In genomic region chr3:50627407-50628051, GRCh38 we compare ENCODE assay signal across 1 cellular context.
A peak's percentile ranks its signal among the peaks of the same experiment; 100 is the strongest.
TF ChIP-seq lines count a peak whose summit lies in the region.

No MANE protein-coding gene starts in this region.

TF ChIP-seq in K562, 482 proteins besides CTCF, POLR2A, EP300 and RAD21:
- TF ChIP-seq YY1 (IDR thresholded peaks at IDR 0.05; ENCODE audit: borderline replicate concordance in 1 of 3, control insufficient read depth in 1 of 3, extremely low read depth in 1 of 3, insufficient read depth in 3 of 3, insufficient read length in 1 of 3, insufficient replicate concordance in 2 of 3, low read depth in 1 of 3, low read length in 2 of 3) (peak in 1 of 3 experiments; percentile 29), FOXJ2 (tag; IDR thresholded peaks at IDR 0.05) (no peak), ZNF263 (CRISPR knock-in tag; IDR thresholded peaks at IDR 0.05; ENCODE audit: borderline replicate concordance) (peak; percentile 80)
TF ChIP-seq in K562: peak in this region for 2.
